Comparison of ENCODE assay signal across 1 cellular context in the genomic region with DNA sequence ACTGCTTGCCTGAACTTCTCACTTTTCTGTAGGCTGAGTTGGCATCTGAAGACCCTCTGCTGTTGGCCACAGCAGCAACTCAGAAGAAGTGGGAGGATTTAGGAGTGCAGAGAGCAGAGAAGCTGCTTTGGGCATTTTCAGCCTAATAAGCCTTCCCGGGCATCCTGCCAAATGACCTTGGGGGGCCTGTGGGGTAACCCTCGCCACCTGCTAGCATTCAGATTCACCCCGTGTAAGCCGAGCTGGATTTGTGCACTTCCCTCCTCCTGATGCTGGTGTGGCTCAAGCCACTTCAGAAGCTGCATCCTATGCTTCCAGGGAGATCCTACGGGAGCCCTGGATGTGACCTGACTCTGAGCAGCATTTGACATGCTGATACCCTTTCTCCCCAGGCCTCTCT.
TF ChIP-seq lines count a peak whose summit lies in the region.

No MANE protein-coding gene starts in this region.

TF ChIP-seq in H1, 55 proteins besides CTCF, POLR2A, EP300 and RAD21 (continued from another document):
- TF ChIP-seq, protein P1, sequence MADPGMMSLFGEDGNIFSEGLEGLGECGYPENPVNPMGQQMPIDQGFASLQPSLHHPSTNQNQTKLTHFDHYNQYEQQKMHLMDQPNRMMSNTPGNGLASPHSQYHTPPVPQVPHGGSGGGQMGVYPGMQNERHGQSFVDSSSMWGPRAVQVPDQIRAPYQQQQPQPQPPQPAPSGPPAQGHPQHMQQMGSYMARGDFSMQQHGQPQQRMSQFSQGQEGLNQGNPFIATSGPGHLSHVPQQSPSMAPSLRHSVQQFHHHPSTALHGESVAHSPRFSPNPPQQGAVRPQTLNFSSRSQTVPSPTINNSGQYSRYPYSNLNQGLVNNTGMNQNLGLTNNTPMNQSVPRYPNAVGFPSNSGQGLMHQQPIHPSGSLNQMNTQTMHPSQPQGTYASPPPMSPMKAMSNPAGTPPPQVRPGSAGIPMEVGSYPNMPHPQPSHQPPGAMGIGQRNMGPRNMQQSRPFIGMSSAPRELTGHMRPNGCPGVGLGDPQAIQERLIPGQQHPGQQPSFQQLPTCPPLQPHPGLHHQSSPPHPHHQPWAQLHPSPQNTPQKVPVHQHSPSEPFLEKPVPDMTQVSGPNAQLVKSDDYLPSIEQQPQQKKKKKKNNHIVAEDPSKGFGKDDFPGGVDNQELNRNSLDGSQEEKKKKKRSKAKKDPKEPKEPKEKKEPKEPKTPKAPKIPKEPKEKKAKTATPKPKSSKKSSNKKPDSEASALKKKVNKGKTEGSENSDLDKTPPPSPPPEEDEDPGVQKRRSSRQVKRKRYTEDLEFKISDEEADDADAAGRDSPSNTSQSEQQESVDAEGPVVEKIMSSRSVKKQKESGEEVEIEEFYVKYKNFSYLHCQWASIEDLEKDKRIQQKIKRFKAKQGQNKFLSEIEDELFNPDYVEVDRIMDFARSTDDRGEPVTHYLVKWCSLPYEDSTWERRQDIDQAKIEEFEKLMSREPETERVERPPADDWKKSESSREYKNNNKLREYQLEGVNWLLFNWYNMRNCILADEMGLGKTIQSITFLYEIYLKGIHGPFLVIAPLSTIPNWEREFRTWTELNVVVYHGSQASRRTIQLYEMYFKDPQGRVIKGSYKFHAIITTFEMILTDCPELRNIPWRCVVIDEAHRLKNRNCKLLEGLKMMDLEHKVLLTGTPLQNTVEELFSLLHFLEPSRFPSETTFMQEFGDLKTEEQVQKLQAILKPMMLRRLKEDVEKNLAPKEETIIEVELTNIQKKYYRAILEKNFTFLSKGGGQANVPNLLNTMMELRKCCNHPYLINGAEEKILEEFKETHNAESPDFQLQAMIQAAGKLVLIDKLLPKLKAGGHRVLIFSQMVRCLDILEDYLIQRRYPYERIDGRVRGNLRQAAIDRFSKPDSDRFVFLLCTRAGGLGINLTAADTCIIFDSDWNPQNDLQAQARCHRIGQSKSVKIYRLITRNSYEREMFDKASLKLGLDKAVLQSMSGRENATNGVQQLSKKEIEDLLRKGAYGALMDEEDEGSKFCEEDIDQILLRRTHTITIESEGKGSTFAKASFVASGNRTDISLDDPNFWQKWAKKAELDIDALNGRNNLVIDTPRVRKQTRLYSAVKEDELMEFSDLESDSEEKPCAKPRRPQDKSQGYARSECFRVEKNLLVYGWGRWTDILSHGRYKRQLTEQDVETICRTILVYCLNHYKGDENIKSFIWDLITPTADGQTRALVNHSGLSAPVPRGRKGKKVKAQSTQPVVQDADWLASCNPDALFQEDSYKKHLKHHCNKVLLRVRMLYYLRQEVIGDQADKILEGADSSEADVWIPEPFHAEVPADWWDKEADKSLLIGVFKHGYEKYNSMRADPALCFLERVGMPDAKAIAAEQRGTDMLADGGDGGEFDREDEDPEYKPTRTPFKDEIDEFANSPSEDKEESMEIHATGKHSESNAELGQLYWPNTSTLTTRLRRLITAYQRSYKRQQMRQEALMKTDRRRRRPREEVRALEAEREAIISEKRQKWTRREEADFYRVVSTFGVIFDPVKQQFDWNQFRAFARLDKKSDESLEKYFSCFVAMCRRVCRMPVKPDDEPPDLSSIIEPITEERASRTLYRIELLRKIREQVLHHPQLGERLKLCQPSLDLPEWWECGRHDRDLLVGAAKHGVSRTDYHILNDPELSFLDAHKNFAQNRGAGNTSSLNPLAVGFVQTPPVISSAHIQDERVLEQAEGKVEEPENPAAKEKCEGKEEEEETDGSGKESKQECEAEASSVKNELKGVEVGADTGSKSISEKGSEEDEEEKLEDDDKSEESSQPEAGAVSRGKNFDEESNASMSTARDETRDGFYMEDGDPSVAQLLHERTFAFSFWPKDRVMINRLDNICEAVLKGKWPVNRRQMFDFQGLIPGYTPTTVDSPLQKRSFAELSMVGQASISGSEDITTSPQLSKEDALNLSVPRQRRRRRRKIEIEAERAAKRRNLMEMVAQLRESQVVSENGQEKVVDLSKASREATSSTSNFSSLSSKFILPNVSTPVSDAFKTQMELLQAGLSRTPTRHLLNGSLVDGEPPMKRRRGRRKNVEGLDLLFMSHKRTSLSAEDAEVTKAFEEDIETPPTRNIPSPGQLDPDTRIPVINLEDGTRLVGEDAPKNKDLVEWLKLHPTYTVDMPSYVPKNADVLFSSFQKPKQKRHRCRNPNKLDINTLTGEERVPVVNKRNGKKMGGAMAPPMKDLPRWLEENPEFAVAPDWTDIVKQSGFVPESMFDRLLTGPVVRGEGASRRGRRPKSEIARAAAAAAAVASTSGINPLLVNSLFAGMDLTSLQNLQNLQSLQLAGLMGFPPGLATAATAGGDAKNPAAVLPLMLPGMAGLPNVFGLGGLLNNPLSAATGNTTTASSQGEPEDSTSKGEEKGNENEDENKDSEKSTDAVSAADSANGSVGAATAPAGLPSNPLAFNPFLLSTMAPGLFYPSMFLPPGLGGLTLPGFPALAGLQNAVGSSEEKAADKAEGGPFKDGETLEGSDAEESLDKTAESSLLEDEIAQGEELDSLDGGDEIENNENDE (IDR thresholded peaks at IDR 0.05; ENCODE audit: insufficient replicate concordance, low read length), result no peak
- no peak for TF ChIP-seq YY1 (IDR thresholded peaks at IDR 0.05; ENCODE audit: low read depth, low read length)
- no peak for TF ChIP-seq MAFK (IDR thresholded peaks at IDR 0.05; ENCODE audit: low read depth, low read length)
- no peak for TF ChIP-seq SUZ12 (IDR thresholded peaks at IDR 0.05; ENCODE audit: low read length)
- TF ChIP-seq POLR2AphosphoS5 (IDR thresholded peaks at IDR 0.05; ENCODE audit: low read depth, low read length), result no peak
- TF ChIP-seq HDAC2 (IDR thresholded peaks at IDR 0.05; ENCODE audit: borderline replicate concordance in 1 of 2, low read depth in 2 of 2, low read length in 2 of 2), result no peak
- no peak for TF ChIP-seq CREB1 (IDR thresholded peaks at IDR 0.05)
- no peak for TF ChIP-seq HDAC6 (IDR thresholded peaks at IDR 0.05; ENCODE audit: low read depth, low read length)
- TF ChIP-seq SRF (IDR thresholded peaks at IDR 0.05; ENCODE audit: low read depth, low read length), result no peak
- TF ChIP-seq KDM4A (IDR thresholded peaks at IDR 0.05; ENCODE audit: low read depth, low read length, severe bottlenecking), result no peak
- no peak for TF ChIP-seq NRF1 (IDR thresholded peaks at IDR 0.05; ENCODE audit: low read depth, low read length)
- no peak for TF ChIP-seq RBBP5 (IDR thresholded peaks at IDR 0.05; ENCODE audit: borderline replicate concordance, low read depth, low read length)
- no peak for TF ChIP-seq GABPA (IDR thresholded peaks at IDR 0.05; ENCODE audit: borderline replicate concordance, insufficient read depth, low read length)
- no peak for TF ChIP-seq FOSL1 (IDR thresholded peaks at IDR 0.05; ENCODE audit: insufficient read depth, low read depth, low read length)
- TF ChIP-seq, protein P2, sequence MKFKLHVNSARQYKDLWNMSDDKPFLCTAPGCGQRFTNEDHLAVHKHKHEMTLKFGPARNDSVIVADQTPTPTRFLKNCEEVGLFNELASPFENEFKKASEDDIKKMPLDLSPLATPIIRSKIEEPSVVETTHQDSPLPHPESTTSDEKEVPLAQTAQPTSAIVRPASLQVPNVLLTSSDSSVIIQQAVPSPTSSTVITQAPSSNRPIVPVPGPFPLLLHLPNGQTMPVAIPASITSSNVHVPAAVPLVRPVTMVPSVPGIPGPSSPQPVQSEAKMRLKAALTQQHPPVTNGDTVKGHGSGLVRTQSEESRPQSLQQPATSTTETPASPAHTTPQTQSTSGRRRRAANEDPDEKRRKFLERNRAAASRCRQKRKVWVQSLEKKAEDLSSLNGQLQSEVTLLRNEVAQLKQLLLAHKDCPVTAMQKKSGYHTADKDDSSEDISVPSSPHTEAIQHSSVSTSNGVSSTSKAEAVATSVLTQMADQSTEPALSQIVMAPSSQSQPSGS (IDR thresholded peaks at IDR 0.05; ENCODE audit: low read length), result no peak
- no peak for TF ChIP-seq SP4 (IDR thresholded peaks at IDR 0.05; ENCODE audit: low read length)
TF ChIP-seq in H1: peak in this region for 0.
